In genomic region chr10:12587408-12587807, GRCh38 we compare ENCODE assay signal across 1 cellular context.
A peak's percentile ranks its signal among the peaks of the same experiment; 100 is the strongest.
TF ChIP-seq lines count a peak whose summit lies in the region.

No MANE protein-coding gene starts in this region.

TF ChIP-seq in HEK293, 187 proteins besides CTCF, POLR2A, EP300 and RAD21 (continued from another document):
- TF ChIP-seq ZBTB11 (tag by site-specific recombination; conservative IDR thresholded peaks at IDR 0.05; ENCODE audit: low read depth) (no peak), PRDM6 (tag by site-specific recombination; IDR thresholded peaks at IDR 0.05) (peak; percentile 81), ZNF292 (tag by site-specific recombination; IDR thresholded peaks at IDR 0.05; ENCODE audit: borderline replicate concordance, low read depth) (no peak), ZIC2 (tag by site-specific recombination; IDR thresholded peaks at IDR 0.05) (peak; percentile 53), ZBTB6 (tag by site-specific recombination; IDR thresholded peaks at IDR 0.05) (no peak), ZBTB17 (tag by site-specific recombination; IDR thresholded peaks at IDR 0.05) (no peak), OSR2 (tag by site-specific recombination; IDR thresholded peaks at IDR 0.05) (peak; percentile 27; the same call in 1 of the 2 replicates), ZNF239 (tag by site-specific recombination; IDR thresholded peaks at IDR 0.05) (no peak)
